ENCODE assay signal across 1 cellular context in genomic region chr16:14473488-14473887, GRCh38.
TF ChIP-seq lines count a peak whose summit lies in the region.

No MANE protein-coding gene starts in this region.

TF ChIP-seq in WTC11, 78 proteins besides CTCF, POLR2A, EP300 and RAD21 (continued from another document):
- TF ChIP-seq AFF4 (CRISPR knock-in tag; IDR thresholded peaks at IDR 0.05; ENCODE audit: borderline replicate concordance): no peak
- no peak for TF ChIP-seq ZNF121 (CRISPR knock-in tag; IDR thresholded peaks at IDR 0.05)
- no peak for TF ChIP-seq HMGA2 (CRISPR knock-in tag; IDR thresholded peaks at IDR 0.05)
TF ChIP-seq in WTC11: peak in this region for 0.
